Comparison of ENCODE assay signal across 9 cellular contexts in the genomic region with DNA sequence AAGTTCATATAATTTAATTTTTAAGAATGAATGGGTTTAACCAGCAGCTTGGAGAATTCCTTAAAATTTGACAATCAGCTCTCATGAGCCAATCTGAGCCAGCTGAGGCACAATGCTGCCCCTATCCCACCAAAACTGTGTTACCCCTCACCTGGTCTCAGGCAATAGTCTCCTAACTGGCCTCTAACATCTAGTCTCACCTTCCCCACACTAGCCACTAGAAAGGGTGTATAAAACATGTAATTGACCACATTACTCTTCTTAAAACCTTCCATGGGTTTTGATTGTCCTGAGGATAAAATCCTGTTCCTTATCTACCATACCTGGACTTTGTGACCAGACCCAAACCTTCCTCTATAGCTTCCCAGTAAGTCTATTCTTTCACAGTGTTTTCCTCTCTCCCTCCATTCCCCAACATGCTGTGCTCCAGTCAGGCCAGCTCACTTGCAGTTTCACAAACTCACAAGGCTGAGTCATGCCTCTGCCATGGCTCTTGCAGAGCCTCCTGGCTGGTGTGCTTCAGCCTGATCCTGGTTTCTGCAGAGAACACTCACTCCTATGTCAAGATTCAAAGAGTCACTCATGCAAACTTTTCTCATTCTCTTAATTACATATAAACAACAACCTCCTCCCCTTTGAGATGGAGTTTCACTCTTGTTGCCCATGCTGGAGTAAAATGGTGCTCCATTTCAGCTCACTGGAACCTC. TPM values are rescaled to one million over a fixed set of nuclear protein-coding genes. Genes with fewer than 3 reads are reported as not detected.
DNase-seq lines count a peak whose midpoint lies in the region; ATAC-seq, FAIRE-seq and TF ChIP-seq lines count a peak whose summit lies in the region.
"Had no signal": no experiment of that assay in that cellular context is flagged by ENCODE, and none has a peak within 500 bp of the region (broad histone marks: within the 10 kb centered on the region; RNA-seq: fewer than 3 reads in every experiment).

No MANE protein-coding gene starts in this region.

- no peak for TF ChIP-seq CTCF in HFF-Myc (IDR thresholded peaks at IDR 0.05; ENCODE audit: low read depth, low read length, missing control alignments)
- TF ChIP-seq CTCF in keratinocyte (optimal IDR thresholded peaks at IDR 0.05 in 1 of 3, IDR thresholded peaks at IDR 0.05 in 1 of 3, conservative IDR thresholded peaks at IDR 0.05 in 1 of 3; ENCODE audit: extremely low read depth in 1 of 3, insufficient read depth in 2 of 3, low read length in 3 of 3), result no peak

- CTCF ChIA-PET in activated CD8-positive, alpha-beta T cell treated with anti-CD3 and anti-CD28 coated beads, Interleukin-2, amount 10 ng/mL, durations not matched to agents 7 days and 5 days (lab: Charles Lee), result no interaction called here

- peak; percentile 72 for DNase-seq in Daoy (ENCODE audit: low read depth)
- peak; percentile 30 for DNase-seq in HFF-Myc (ENCODE audit: extremely low read depth, low read depth)
- no peak for DNase-seq in activated CD8-positive, alpha-beta T cell treated with anti-CD3 and anti-CD28 coated beads, Interleukin-2, amount 10 ng/mL, durations not matched to agents 7 days and 5 days
- peak; percentile 17 for DNase-seq in keratinocyte (ENCODE audit: low read depth, low spot score)
- DNase-seq in HTR-8/SVneo (ENCODE audit: insufficient read length, low spot score), result no peak
- no peak for DNase-seq in GM12892 (ENCODE audit: insufficient read length)
- no peak for DNase-seq in NCI-H82 treated with DMSO at 0.1 percent for 48 hours (lab: John Stamatoyannopoulos, UW; ENCODE audit: unreplicated experiment)
- no peak for DNase-seq in COLO829 (ENCODE audit: low spot score)
- DNase-seq: posterior cingulate gyrus had no signal

- peaks cover 7% of the 10 kb centered on the region for H3K36me3 Mint-ChIP-seq in activated CD8-positive, alpha-beta T cell treated with anti-CD3 and anti-CD28 coated beads, Interleukin-2, amount 10 ng/mL, durations not matched to agents 7 days and 5 days (ENCODE audit: low read depth)

- H4K20me1 ChIP-seq in keratinocyte (ENCODE audit: control insufficient read depth, extremely low read depth, insufficient read depth, low read length), result no peaks in the 10 kb centered on the region

- H3K9me3 Mint-ChIP-seq in activated CD8-positive, alpha-beta T cell treated with anti-CD3 and anti-CD28 coated beads, Interleukin-2, amount 10 ng/mL, durations not matched to agents 7 days and 5 days (ENCODE audit: insufficient read depth), result peaks cover 10% of the 10 kb centered on the region

- TF ChIP-seq POLR2A in GM12892 (IDR thresholded peaks at IDR 0.05; ENCODE audit: low read depth, low read length), result no peak

- no peak overlapping the region for H3K27ac ChIP-seq in keratinocyte (ENCODE audit: control insufficient read depth, insufficient read depth, low read length)

- no peak overlapping the region for H3K4me3 Mint-ChIP-seq in activated CD8-positive, alpha-beta T cell treated with anti-CD3 and anti-CD28 coated beads, Interleukin-2, amount 10 ng/mL, durations not matched to agents 7 days and 5 days

- peak overlapping the region; percentile 41 for H2AFZ ChIP-seq in keratinocyte (ENCODE audit: control insufficient read depth, low read length)

- H3K27me3 ChIP-seq in keratinocyte (ENCODE audit: control insufficient read depth, extremely low read depth, insufficient read depth, low read length), result peaks cover 5% of the 10 kb centered on the region

- H3K4me2 ChIP-seq in keratinocyte (ENCODE audit: control insufficient read depth, extremely low read depth, insufficient read depth, low read depth, low read length), result no peak overlapping the region

- H3K4me1 Mint-ChIP-seq in activated CD8-positive, alpha-beta T cell treated with anti-CD3 and anti-CD28 coated beads, Interleukin-2, amount 10 ng/mL, durations not matched to agents 7 days and 5 days (ENCODE audit: low read depth), result peaks cover 23% of the 10 kb centered on the region

- peaks cover 3% of the 10 kb centered on the region for H3K27me3 Mint-ChIP-seq in activated CD8-positive, alpha-beta T cell treated with anti-CD3 and anti-CD28 coated beads, Interleukin-2, amount 10 ng/mL, durations not matched to agents 7 days and 5 days (ENCODE audit: low read depth)

- peak; percentile 47 for ATAC-seq in activated CD8-positive, alpha-beta T cell treated with anti-CD3 and anti-CD28 coated beads, Interleukin-2, amount 10 ng/mL, durations not matched to agents 7 days and 5 days

- H3K9me3 ChIP-seq in keratinocyte (ENCODE audit: control insufficient read depth, low read depth, low read length), result no peaks in the 10 kb centered on the region

- no peaks in the 10 kb centered on the region for H3K79me2 ChIP-seq in keratinocyte (ENCODE audit: control insufficient read depth, insufficient read depth, low read length)

- H3K9me1 ChIP-seq in keratinocyte (ENCODE audit: control insufficient read depth, extremely low read depth, insufficient read depth, low read length), result no peaks in the 10 kb centered on the region

- H3K4me1 ChIP-seq in keratinocyte (ENCODE audit: control insufficient read depth, extremely low read depth, insufficient read depth, low read length), result peaks cover 17% of the 10 kb centered on the region

- H3K27ac Mint-ChIP-seq in activated CD8-positive, alpha-beta T cell treated with anti-CD3 and anti-CD28 coated beads, Interleukin-2, amount 10 ng/mL, durations not matched to agents 7 days and 5 days, result no peak overlapping the region

- POLR2A ChIA-PET in activated CD8-positive, alpha-beta T cell treated with anti-CD3 and anti-CD28 coated beads, Interleukin-2, amount 10 ng/mL, durations not matched to agents 7 days and 5 days (lab: Charles Lee), result no interaction called here

- no peaks in the 10 kb centered on the region for H3K36me3 ChIP-seq in keratinocyte (ENCODE audit: control insufficient read depth in 2 of 2, extremely low read depth in 1 of 2, insufficient read depth in 2 of 2, low read length in 2 of 2)

- H3K9ac ChIP-seq in keratinocyte (ENCODE audit: control insufficient read depth, extremely low read depth, insufficient read depth, low read length), result no peak overlapping the region

- dilution Hi-C loops in keratinocyte (cut with MboI; ENCODE audit: extremely low pct_ligation_motif_present, low sequenced_read_pairs), result no loop called here

- no peak overlapping the region for H3K4me3 ChIP-seq in HFF-Myc (replicated peaks; ENCODE audit: low read depth, low read length)
- no peak overlapping the region for H3K4me3 ChIP-seq in keratinocyte (ENCODE audit: control insufficient read depth in 2 of 3, extremely low read depth in 1 of 3, insufficient read depth in 2 of 3, low read depth in 1 of 3, low read length in 3 of 3)

- FAIRE-seq in keratinocyte (lab: Jason Lieb, UNC), result peak; percentile 87
- FAIRE-seq in HTR-8/SVneo (lab: Jason Lieb, UNC), result no peak
- FAIRE-seq in GM12892 (lab: Jason Lieb, UNC), result no peak

RNA-seq across cellular contexts. Expression of gene ZCCHC7, which starts 16.0 kb away (rescaled TPM):
- total RNA-seq in Daoy (2014; rRNA removed; shearing (Covaris generic)), result 15.9 and 21.7 TPM in 2 replicates
- 10 to 100 TPM; 22.3 to 24.5 TPM for total RNA-seq in activated CD8-positive, alpha-beta T cell treated with anti-CD3 and anti-CD28 coated beads, Interleukin-2, amount 10 ng/mL, durations not matched to agents 7 days and 5 days
- 11.9 to 17.1 TPM (median 16.5 TPM) in 3 replicates for polyA plus RNA-seq in keratinocyte
- polyA plus RNA-seq in keratinocyte (2011; ENCODE audit: low read depth), result 25.4 TPM
- polyA plus RNA-seq in keratinocyte (2011; cell fraction: cytosol; rRNA removed), result 11.5 and 17.9 TPM in 2 replicates
- 18.5 and 22.0 TPM in 2 replicates for polyA plus RNA-seq in keratinocyte (2011; cell fraction: nucleus; rRNA removed)
- polyA plus RNA-seq in keratinocyte (2012; ENCODE audit: low replicate concordance), result 9.0 and 14.8 TPM in 2 replicates
- 13.2 to 27.6 TPM (median 19.9 TPM) in 3 replicates for polyA minus RNA-seq in keratinocyte
- polyA minus RNA-seq in keratinocyte (2011; cell fraction: cytosol; rRNA and poly(A)+ RNA removed), result 17.8 TPM
- 10.0 and 21.3 TPM in 2 replicates for polyA minus RNA-seq in keratinocyte (2011; cell fraction: nucleus; rRNA and poly(A)+ RNA removed)
- polyA plus RNA-seq in GM12892 (2012; ENCODE audit: missing spikeins), result 60.8 TPM

Comparison
In these comparisons a context has a peak if more than half of its experiments do, and no peak if none do; other contexts are left out.
1. DNase-seq: peak in Daoy (single experiment), HFF-Myc (single experiment) and keratinocyte (single experiment); none in activated CD8-positive, alpha-beta T cell treated with anti-CD3 and anti-CD28 coated beads, Interleukin-2, amount 10 ng/mL, durations not matched to agents 7 days and 5 days (single experiment), HTR-8/SVneo (single experiment), GM12892 (single experiment), NCI-H82 treated with DMSO at 0.1 percent for 48 hours (single experiment) and COLO829 (single experiment).